ENCODE assay signal across 14 cellular contexts in genomic region chr5:135386096-135386495, GRCh38. TPM values are rescaled to one million over a fixed set of nuclear protein-coding genes. Genes with fewer than 3 reads are reported as not detected.
A peak's percentile ranks its signal among the peaks of the same experiment; 100 is the strongest.
DNase-seq lines count a peak whose midpoint lies in the region; ATAC-seq and TF ChIP-seq lines count a peak whose summit lies in the region.
"Had no signal": no experiment of that assay in that cellular context is flagged by ENCODE, and none has a peak within 500 bp of the region (broad histone marks: within the 10 kb centered on the region; RNA-seq: fewer than 3 reads in every experiment).

No MANE protein-coding gene starts in this region.

- H3K27me3 Mint-ChIP-seq in Calu3 (ENCODE audit: unreplicated experiment), result no peaks in the 10 kb centered on the region
- H3K27me3 Mint-ChIP-seq: CD4-positive, CD25-positive, alpha-beta regulatory T cell; naive thymus-derived CD8-positive, alpha-beta T cell had no signal

- H3K4me1 ChIP-seq in neutrophil (ENCODE audit: control insufficient read depth in 1 of 2, insufficient read depth in 1 of 2, low read depth in 1 of 2, low read length in 1 of 2), result peaks cover 76 to 81% of the 10 kb centered on the region in 2 experiments

- peaks cover 44% of the 10 kb centered on the region for H3K36me3 Mint-ChIP-seq in Calu3 (ENCODE audit: insufficient read depth, unreplicated experiment)

- H3K9me3 ChIP-seq in neutrophil, result no peaks in the 10 kb centered on the region

- peak overlapping the region in 1 of 2 experiments; percentile 35 for H3K4me3 ChIP-seq in neutrophil (ENCODE audit: low read depth in 1 of 2, low read length in 1 of 2)

- peak overlapping the region; percentile 15 for H3K27ac Mint-ChIP-seq in Calu3 (ENCODE audit: unreplicated experiment)

- CTCF ChIA-PET in Calu3 (lab: Charles Lee), result interaction anchor here (0.7 to 1.1 kb wide), 2 partner anchors 40 to 51 kb away, joined by 4 read pairs; no protein-coding TSS in a partner anchor

- TF ChIP-seq CTCF in Calu3 (IDR thresholded peaks at IDR 0.05; ENCODE audit: unreplicated experiment) (no peak), neutrophil (IDR thresholded peaks at IDR 0.05) (no peak)

- DNase-seq in Calu3 (no peak), NCI-H226 (peak; percentile 26), epithelial cell of prostate (ENCODE audit: low read depth, low spot score) (peak; percentile 87), OCI-M1 (lab: John Stamatoyannopoulos, UW) (no peak), NCI-H1930 (lab: John Stamatoyannopoulos, UW) (no peak), NK-92 (lab: John Stamatoyannopoulos, UW; ENCODE audit: unreplicated experiment) (no peak)
- DNase-seq: amniotic stem cell; CD4-positive, CD25-positive, alpha-beta regulatory T cell; H7; naive thymus-derived CD8-positive, alpha-beta T cell; NCI-H187 treated with DMSO at 0.1 percent for 48 hours; stimulated activated CD4-positive, alpha-beta T cell treated with anti-CD3 and anti-CD28 coated beads, Interleukin-15, amount 100 ng/mL, for 24 hours had no signal

- intact Hi-C loops in Calu3 (cut with micrococcal nuclease; ENCODE audit: unreplicated experiment), result no loop called here

- H3K27ac ChIP-seq in epithelial cell of prostate (peak overlapping the region; percentile 99), neutrophil (peak overlapping the region; percentile 91)

- peaks cover 37% of the 10 kb centered on the region for H3K4me1 Mint-ChIP-seq in Calu3 (ENCODE audit: low read depth, unreplicated experiment)

- ATAC-seq in GM19035 (IDR thresholded peaks at IDR 0.05; ENCODE audit: unreplicated experiment), result no peak
- ATAC-seq: naive thymus-derived CD8-positive, alpha-beta T cell had no signal

- H3K36me3 ChIP-seq in neutrophil, result peaks cover 51% of the 10 kb centered on the region

- H3K4me3 Mint-ChIP-seq in Calu3 (ENCODE audit: low read depth, unreplicated experiment), result no peak overlapping the region
- H3K4me3 Mint-ChIP-seq: CD4-positive, CD25-positive, alpha-beta regulatory T cell; naive thymus-derived CD8-positive, alpha-beta T cell had no signal

- no TSS peak for BruUV-seq in Calu3 (replicated peaks; lab: Mats Ljungman, UMichigan)

- H3K27me3 ChIP-seq in neutrophil, result no peaks in the 10 kb centered on the region

- H3K9me3 Mint-ChIP-seq in Calu3 (ENCODE audit: low read depth, unreplicated experiment), result no peaks in the 10 kb centered on the region
- H3K9me3 Mint-ChIP-seq: CD4-positive, CD25-positive, alpha-beta regulatory T cell; naive thymus-derived CD8-positive, alpha-beta T cell had no signal

RNA-seq across cellular contexts. Expression of gene MACROH2A1, which starts 12.9 kb away (rescaled TPM):
- 365 and 368 TPM in 2 replicates for total RNA-seq in Calu3 (2022)

Comparison
In these comparisons a context has a peak if more than half of its experiments do, and no peak if none do; other contexts are left out.
1. DNase-seq: peak in NCI-H226 (single experiment) and epithelial cell of prostate (single experiment); none in Calu3 (single experiment), OCI-M1 (single experiment), NCI-H1930 (0 of 2) and NK-92 (single experiment).